Comparison of ENCODE assay signal across 8 cellular contexts in genomic region chr10:61786728-61787127, GRCh38.
DNase-seq lines count a peak whose midpoint lies in the region; ATAC-seq, FAIRE-seq and TF ChIP-seq lines count a peak whose summit lies in the region.

No MANE protein-coding gene starts in this region.

- H3K4me3 ChIP-seq in esophagus squamous epithelium, result peak overlapping the region in 1 of 4 donors; percentile 26
- peak overlapping the region in 2 of 12 donors; percentile 10 to 23 for H3K4me3 ChIP-seq in heart left ventricle

- WGBS in esophagus squamous epithelium, 2 donors, result 6 to 11% methylated on average over 4 of the region's 4 CpGs
- WGBS in heart left ventricle, 4 donors, result 62 to 73% (median 68%) methylated on average over 4 of the region's 4 CpGs

- H3K4me1 ChIP-seq in esophagus squamous epithelium, result peaks cover 0 to 31% (median 13%) of the 10 kb centered on the region in 3 donors
- peaks cover 0 to 17% (median 1%) of the 10 kb centered on the region in 12 donors for H3K4me1 ChIP-seq in heart left ventricle

- H3K27me3 ChIP-seq in esophagus squamous epithelium, result no peaks in the 10 kb centered on the region
- H3K27me3 ChIP-seq in heart left ventricle, result no peaks in the 10 kb centered on the region

- peak; percentile 98 for ATAC-seq in GM21619 (IDR thresholded peaks at IDR 0.05; ENCODE audit: unreplicated experiment)
- ATAC-seq in heart left ventricle, result no peak

- DNase-seq in GM13976 (ENCODE audit: low spot score) (peak; percentile 37), HTR-8/SVneo (ENCODE audit: insufficient read length, low spot score) (peak; percentile 54), esophagus squamous epithelium (lab: John Stamatoyannopoulos, UW) (no peak), heart left ventricle (no peak), NCI-H1092 treated with DMSO at 0.1 percent for 48 hours (lab: John Stamatoyannopoulos, UW) (no peak), GF-D8 (lab: John Stamatoyannopoulos, UW) (no peak), NCI-H82 (lab: John Stamatoyannopoulos, UW) (no peak)

- FAIRE-seq in HTR-8/SVneo (lab: Jason Lieb, UNC), result no peak

- in situ Hi-C loops in GM13976 (cut with MboI; ENCODE audit: low sequenced_read_pairs, unreplicated experiment), result no loop called here

- H3K36me3 ChIP-seq in esophagus squamous epithelium (no peaks in the 10 kb centered on the region), heart left ventricle (no peaks in the 10 kb centered on the region)

- TF ChIP-seq CTCF in GM13976 (IDR thresholded peaks at IDR 0.05; ENCODE audit: borderline replicate concordance, control extremely low read depth, extremely low read depth, insufficient read depth, missing control alignments), result no peak
- no peak for TF ChIP-seq CTCF in esophagus squamous epithelium (IDR thresholded peaks at IDR 0.05)
- no peak for TF ChIP-seq CTCF in heart left ventricle (IDR thresholded peaks at IDR 0.05)

- peak overlapping the region in 3 of 4 donors; percentile 7 to 57 (median 24) for H3K27ac ChIP-seq in esophagus squamous epithelium
- peak overlapping the region in 2 of 12 donors; percentile 7 to 31 for H3K27ac ChIP-seq in heart left ventricle

- H3K9me3 ChIP-seq in esophagus squamous epithelium (no peaks in the 10 kb centered on the region), heart left ventricle (no peaks in the 10 kb centered on the region)

- TF ChIP-seq POLR2A in esophagus squamous epithelium (IDR thresholded peaks at IDR 0.05), result no peak
- no peak for TF ChIP-seq POLR2A in heart left ventricle (IDR thresholded peaks at IDR 0.05)

- intact Hi-C loops in esophagus squamous epithelium (cut with DNase I), result no loop called here
- intact Hi-C loops in heart left ventricle (cut with DNase I), result no loop called here

Comparison
In these comparisons a context has a peak if more than half of its experiments do, and no peak if none do; other contexts are left out.
1. DNase-seq: peak in GM13976 (single experiment) and HTR-8/SVneo (single experiment); none in esophagus squamous epithelium (single experiment), heart left ventricle (0 of 5), NCI-H1092 treated with DMSO at 0.1 percent for 48 hours (single experiment), GF-D8 (single experiment) and NCI-H82 (single experiment).